ENCODE assay signal across 21 cellular contexts in the genomic region with DNA sequence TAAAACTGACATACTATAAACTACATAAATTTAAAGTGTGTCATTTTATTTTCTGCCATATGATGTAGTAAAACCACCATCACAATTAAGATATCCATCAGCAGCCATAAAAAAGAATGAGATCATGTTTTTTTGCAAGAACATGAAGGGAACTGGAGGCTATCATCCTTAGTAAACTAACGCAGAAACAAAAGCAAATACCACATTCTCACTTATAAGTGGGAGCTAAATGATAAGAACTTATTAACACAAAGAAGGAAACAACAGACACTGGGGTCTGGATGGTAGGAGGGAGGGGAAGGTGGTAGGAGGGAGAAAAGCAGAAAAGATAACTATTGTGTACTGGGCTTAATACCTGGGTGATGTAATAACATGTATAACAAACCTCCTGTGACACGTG. TPM values are rescaled to one million over a fixed set of nuclear protein-coding genes. Genes with fewer than 3 reads are reported as not detected.
DNase-seq lines count a peak whose midpoint lies in the region; ATAC-seq, FAIRE-seq and TF ChIP-seq lines count a peak whose summit lies in the region.
"Had no signal": no experiment of that assay in that cellular context is flagged by ENCODE, and none has a peak within 500 bp of the region (broad histone marks: within the 10 kb centered on the region; RNA-seq: fewer than 3 reads in every experiment).

No MANE protein-coding gene starts in this region.

- H3K36me3 ChIP-seq in pancreas: peaks cover 0 to 3% (median 0%) of the 10 kb centered on the region in 3 donors

- no peaks in the 10 kb centered on the region for H3K9me3 ChIP-seq in pancreas
- H3K9me3 ChIP-seq: SJCRH30 had no signal

- H3K27me3 ChIP-seq in pancreas: no peaks in the 10 kb centered on the region
- H3K27me3 ChIP-seq: SJCRH30 had no signal

- intact Hi-C loops in pancreas (cut with DNase I): no loop called here

- H3K27ac Mint-ChIP-seq in HFFc6: peak overlapping the region; percentile 33; the same call in 1 of the 2 replicates
- no peak overlapping the region for H3K27ac Mint-ChIP-seq in activated naive CD4-positive, alpha-beta T cell treated with anti-CD3 and anti-CD28 coated beads, Interleukin-2, amount 10 ng/mL, durations not matched to agents 7 days and 5 days

- no peaks in the 10 kb centered on the region for H3K4me1 ChIP-seq in pancreas
- H3K4me1 ChIP-seq: SJCRH30 had no signal

- TF ChIP-seq CTCF in D721Med (IDR thresholded peaks at IDR 0.05; ENCODE audit: insufficient read depth, missing control alignments) (no peak), HFFc6 (IDR thresholded peaks at IDR 0.05) (no peak), pancreas (IDR thresholded peaks at IDR 0.05) (no peak)

- H3K27ac ChIP-seq in pancreas: no peak overlapping the region
- H3K27ac ChIP-seq: SJCRH30 had no signal

- DNase-seq in D721Med (ENCODE audit: insufficient read length, low spot score) (no peak), HFFc6 (peak; percentile 34), amniotic epithelial cell (ENCODE audit: low read depth) (peak; percentile 65), pancreas (no peak)
- DNase-seq in central memory CD4-positive, alpha-beta T cell: no peak
- no peak for DNase-seq in activated naive CD4-positive, alpha-beta T cell treated with anti-CD3 and anti-CD28 coated beads, Interleukin-2, amount 10 ng/mL, durations not matched to agents 7 days and 5 days
- DNase-seq: ACHN; CD4-positive, CD25-positive, alpha-beta regulatory T cell; NCI-H2029; NCI-H2171 treated with DMSO at 0.1 percent for 48 hours; NCI-H748 treated with DMSO at 0.1 percent for 48 hours; RPMI8226; SJCRH30; SW 1271 had no signal

- CTCF ChIA-PET in activated naive CD4-positive, alpha-beta T cell treated with anti-CD3 and anti-CD28 coated beads, Interleukin-2, amount 10 ng/mL, durations not matched to agents 7 days and 5 days (lab: Charles Lee): no interaction called here

- ATAC-seq in pancreas: no peak
- ATAC-seq in GM21717 (IDR thresholded peaks at IDR 0.05; ENCODE audit: unreplicated experiment): no peak
- ATAC-seq in HG02610 (IDR thresholded peaks at IDR 0.05; ENCODE audit: unreplicated experiment): no peak

- H3K9me3 Mint-ChIP-seq in HFFc6: no peaks in the 10 kb centered on the region
- no peaks in the 10 kb centered on the region for H3K9me3 Mint-ChIP-seq in activated naive CD4-positive, alpha-beta T cell treated with anti-CD3 and anti-CD28 coated beads, Interleukin-2, amount 10 ng/mL, durations not matched to agents 7 days and 5 days
- H3K9me3 Mint-ChIP-seq: CD4-positive, CD25-positive, alpha-beta regulatory T cell; IgD-negative memory B cell had no signal

- H3K36me3 Mint-ChIP-seq in HFFc6 (ENCODE audit: low read depth): peaks cover 48% of the 10 kb centered on the region
- peaks cover 29% of the 10 kb centered on the region for H3K36me3 Mint-ChIP-seq in activated naive CD4-positive, alpha-beta T cell treated with anti-CD3 and anti-CD28 coated beads, Interleukin-2, amount 10 ng/mL, durations not matched to agents 7 days and 5 days

- H3K27me3 Mint-ChIP-seq in HFFc6 (ENCODE audit: insufficient read depth): no peaks in the 10 kb centered on the region
- no peaks in the 10 kb centered on the region for H3K27me3 Mint-ChIP-seq in activated naive CD4-positive, alpha-beta T cell treated with anti-CD3 and anti-CD28 coated beads, Interleukin-2, amount 10 ng/mL, durations not matched to agents 7 days and 5 days
- H3K27me3 Mint-ChIP-seq: CD4-positive, CD25-positive, alpha-beta regulatory T cell; IgD-negative memory B cell had no signal

- no peak overlapping the region for H3K4me3 Mint-ChIP-seq in HFFc6
- no peak overlapping the region for H3K4me3 Mint-ChIP-seq in activated naive CD4-positive, alpha-beta T cell treated with anti-CD3 and anti-CD28 coated beads, Interleukin-2, amount 10 ng/mL, durations not matched to agents 7 days and 5 days
- H3K4me3 Mint-ChIP-seq: CD4-positive, CD25-positive, alpha-beta regulatory T cell; IgD-negative memory B cell had no signal

- 79 to 85% methylated on average over 2 of the region's 2 CpGs for WGBS in pancreas, 2 donors

- peak; percentile 32 for FAIRE-seq in D721Med (lab: Jason Lieb, UNC)
- peak; percentile 78 for FAIRE-seq in pancreas (lab: Jason Lieb, UNC)

- no peak overlapping the region for H3K4me3 ChIP-seq in pancreas
- H3K4me3 ChIP-seq: SJCRH30 had no signal

- H3K4me1 Mint-ChIP-seq in HFFc6 (ENCODE audit: low read depth): peaks cover 29% of the 10 kb centered on the region
- no peaks in the 10 kb centered on the region for H3K4me1 Mint-ChIP-seq in activated naive CD4-positive, alpha-beta T cell treated with anti-CD3 and anti-CD28 coated beads, Interleukin-2, amount 10 ng/mL, durations not matched to agents 7 days and 5 days
- H3K4me1 Mint-ChIP-seq: IgD-negative memory B cell had no signal

RNA-seq across cellular contexts. Expression of gene CCDC14, which starts 24.6 kb away (rescaled TPM):
- total RNA-seq in HFFc6 (2021; fragmentation: NEBNext Ultra II Directional; extraction: Animal tissue kit (Norgen Biotek cat#: 25700)): 10 to 100 TPM; 25.8 to 39.7 (median 36.3) TPM
- 10 to 100 TPM in 3 of 6 donors, 1 to 10 TPM in 3; 6.7 to 19.1 (median 9.9) TPM for total RNA-seq in pancreas
- polyA plus RNA-seq in pancreas: 10 to 100 TPM; 14.7 to 30.7 TPM

RNA-seq across cellular contexts. Expression of gene MYLK, which starts 52.3 kb away (rescaled TPM):
- 100 to 1,000 TPM; 296 to 431 (median 335) TPM for total RNA-seq in HFFc6 (2021; fragmentation: NEBNext Ultra II Directional; extraction: Animal tissue kit (Norgen Biotek cat#: 25700))
- 10 to 100 TPM in 1 of 6 donors, 1 to 10 TPM in 5; 3.1 to 12.0 (median 6.8) TPM for total RNA-seq in pancreas
- 1 to 10 TPM; 6.0 to 7.2 TPM for polyA plus RNA-seq in pancreas
- total RNA-seq: G401, NCI-H460 had no signal

RNA-seq across cellular contexts. Expression of gene ROPN1, which starts 55.5 kb away (rescaled TPM):
- total RNA-seq in HFFc6 (2021; fragmentation: NEBNext Ultra II Directional; extraction: Animal tissue kit (Norgen Biotek cat#: 25700)): not detected
- total RNA-seq in pancreas: not detected
- polyA plus RNA-seq in pancreas: not detected
- total RNA-seq: CD4-positive, CD25-positive, alpha-beta regulatory T cell; G401; H4; LHCN-M2; NCI-H460; SJCRH30 had no signal
- polyA plus RNA-seq: CD4-positive, CD25-positive, alpha-beta regulatory T cell; IgD-negative memory B cell had no signal

Comparison
In these comparisons a context has a peak if more than half of its experiments do, and no peak if none do; other contexts are left out.
1. DNase-seq: peak in HFFc6 (single experiment) and amniotic epithelial cell (single experiment); none in D721Med (single experiment), pancreas (0 of 6), central memory CD4-positive, alpha-beta T cell (single experiment) and activated naive CD4-positive, alpha-beta T cell treated with anti-CD3 and anti-CD28 coated beads, Interleukin-2, amount 10 ng/mL, durations not matched to agents 7 days and 5 days (single experiment).
2. RNA of gene MYLK, which starts 52.3 kb away (total RNA-seq): 296 to 431 TPM in HFFc6; 3.1 to 12.0 TPM in pancreas; every median in the first group is over 10 times any median in the second.